Comparison of ENCODE assay signal across 8 cellular contexts in the genomic region with DNA sequence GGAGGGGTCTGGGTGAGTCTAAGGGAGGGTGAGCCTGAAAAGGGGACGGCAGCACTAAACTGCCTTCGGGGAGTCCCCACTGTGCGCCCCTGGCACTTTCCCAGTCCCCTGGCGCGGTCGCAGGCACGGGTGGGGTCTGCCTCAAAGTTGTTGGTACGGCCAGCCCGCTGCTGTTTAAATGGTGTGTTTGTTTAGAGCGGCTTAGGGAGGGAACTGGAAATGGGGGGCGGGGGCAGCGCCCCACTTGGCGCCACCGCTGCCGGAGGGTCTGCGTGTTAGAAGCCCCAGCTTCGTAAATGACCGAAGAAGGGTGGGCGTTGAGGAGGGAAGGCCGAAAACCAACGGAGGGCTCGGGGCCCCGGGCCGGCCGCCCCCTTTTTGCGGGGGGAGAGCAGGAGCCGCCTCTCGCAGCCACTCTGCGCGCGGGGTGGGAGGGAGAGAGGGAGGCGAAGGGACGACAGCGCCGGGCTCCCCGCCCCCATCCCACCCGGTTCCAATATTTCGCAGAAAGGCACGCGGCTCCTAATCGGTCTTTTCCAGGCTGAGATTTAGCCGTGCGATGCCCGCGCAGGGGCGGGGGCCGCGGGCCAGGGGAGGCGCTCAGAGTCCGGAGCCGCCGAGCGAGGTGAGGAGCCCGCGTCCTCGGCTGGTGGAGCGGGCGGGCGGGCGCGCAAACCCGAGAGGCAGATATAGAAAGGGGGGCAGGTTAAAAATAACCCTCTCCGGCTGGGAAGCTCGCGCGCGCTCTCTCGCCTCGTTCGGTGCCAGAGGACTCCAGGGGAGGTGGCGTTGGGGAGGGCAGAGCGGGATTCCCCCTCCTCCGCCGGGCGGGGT. TPM values are rescaled to one million over a fixed set of nuclear protein-coding genes. Genes with fewer than 3 reads are reported as not detected.
DNase-seq lines count a peak whose midpoint lies in the region; ATAC-seq and TF ChIP-seq lines count a peak whose summit lies in the region.

No MANE protein-coding gene starts in this region.

- H3K4me1 ChIP-seq in ascending aorta, result peaks cover 12 to 22% of the 10 kb centered on the region in 2 donors

- no peak for TF ChIP-seq CTCF in ascending aorta (IDR thresholded peaks at IDR 0.05)

- peak overlapping the region; percentile 82 to 83 for H3K27ac ChIP-seq in ascending aorta

- intact Hi-C loops in ascending aorta (cut with DNase I) (loop anchor here (1.0 to 2.0 kb wide), 2 partner anchors 30 to 101 kb away; a partner anchor contains a TSS), left ventricle myocardium superior (cut with micrococcal nuclease) (loop anchor here (10.0 kb wide), 1 partner anchor 87 kb away; no protein-coding TSS in a partner anchor), posterior cingulate gyrus (cut with DNase I) (no loop called here)

- no peaks in the 10 kb centered on the region for H3K27me3 ChIP-seq in ascending aorta

- DNase-seq in activated gamma-delta T cell (lab: John Stamatoyannopoulos, UW) (peak; percentile 35), activated gamma-delta T cell treated with Interleukin-2 at 50 U/mL for 16 hours (no peak), OCI-M1 (lab: John Stamatoyannopoulos, UW) (peak; percentile 54), ascending aorta (ENCODE audit: low spot score in 2 of 2) (peak in 1 of 2 donors; percentile 85), left ventricle myocardium superior (peak; percentile 91), posterior cingulate gyrus (peak; percentile 75 to 98 (median 88)), GM19238 (ENCODE audit: insufficient read length, low spot score) (no peak)

- ATAC-seq in left ventricle myocardium superior (peak; percentile 72), GM19452 (IDR thresholded peaks at IDR 0.05; ENCODE audit: unreplicated experiment) (no peak)

- H3K4me3 ChIP-seq in ascending aorta, result peak overlapping the region; percentile 60 to 76

- H3K9me3 ChIP-seq in ascending aorta, result no peaks in the 10 kb centered on the region

- no peaks in the 10 kb centered on the region for H3K36me3 ChIP-seq in ascending aorta

RNA-seq across cellular contexts. Expression of a gene that starts 55.0 kb away (rescaled TPM):
- 141 TPM for total RNA-seq in ascending aorta
- total RNA-seq in left ventricle myocardium superior, result 15.2 TPM

Comparison
In these comparisons a context has a peak if more than half of its experiments do, and no peak if none do; other contexts are left out.
1. DNase-seq: peak in activated gamma-delta T cell (single experiment), OCI-M1 (single experiment), left ventricle myocardium superior (single experiment) and posterior cingulate gyrus (10 of 10); none in activated gamma-delta T cell treated with Interleukin-2 at 50 U/mL for 16 hours (single experiment) and GM19238 (single experiment).